Comparison of ENCODE assay signal across 9 cellular contexts in the genomic region with DNA sequence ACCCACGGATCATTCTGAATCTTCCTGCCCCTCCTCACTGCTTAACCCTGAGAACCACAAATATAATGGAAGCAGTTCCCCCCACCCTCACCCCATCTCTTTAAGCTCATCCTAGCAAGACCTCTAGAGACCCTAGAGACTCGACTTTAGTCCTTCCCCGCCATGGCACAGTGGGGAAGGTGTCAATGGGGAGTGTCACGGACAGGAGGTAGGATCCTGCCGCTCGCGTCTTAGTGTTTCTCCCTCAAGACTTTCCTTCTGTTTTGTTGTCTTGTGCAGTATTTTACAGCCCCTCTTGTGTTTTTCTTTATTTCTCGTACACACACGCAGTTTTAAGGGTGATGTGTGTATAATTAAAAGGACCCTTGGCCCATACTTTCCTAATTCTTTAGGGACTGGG. TPM values are rescaled to one million over a fixed set of nuclear protein-coding genes. Genes with fewer than 3 reads are reported as not detected.
DNase-seq lines count a peak whose midpoint lies in the region; ATAC-seq and TF ChIP-seq lines count a peak whose summit lies in the region.
"Had no signal": no experiment of that assay in that cellular context is flagged by ENCODE, and none has a peak within 500 bp of the region (broad histone marks: within the 10 kb centered on the region; RNA-seq: fewer than 3 reads in every experiment).

No MANE protein-coding gene starts in this region.

- H3K27me3 ChIP-seq in brain microvascular endothelial cell (replicated peaks) (no peaks in the 10 kb centered on the region), upper lobe of left lung (no peaks in the 10 kb centered on the region)

- peaks cover 19% of the 10 kb centered on the region for H3K36me3 Mint-ChIP-seq in activated naive CD4-positive, alpha-beta T cell treated with anti-CD3 and anti-CD28 coated beads, Interleukin-2, amount 50 U/mL, for 24 hours
- H3K36me3 Mint-ChIP-seq in mesothelial cell of epicardium, result peaks cover 12% of the 10 kb centered on the region

- no peak for TF ChIP-seq CTCF in brain microvascular endothelial cell (IDR thresholded peaks at IDR 0.05; ENCODE audit: low read depth, low read length, missing control alignments)
- no peak for TF ChIP-seq CTCF in mesothelial cell of epicardium (IDR thresholded peaks at IDR 0.05; ENCODE audit: unreplicated experiment)
- no peak for TF ChIP-seq CTCF in upper lobe of left lung (IDR thresholded peaks at IDR 0.05)

- peaks cover 29% of the 10 kb centered on the region for H3K4me1 Mint-ChIP-seq in activated naive CD4-positive, alpha-beta T cell treated with anti-CD3 and anti-CD28 coated beads, Interleukin-2, amount 50 U/mL, for 24 hours
- H3K4me1 Mint-ChIP-seq in mesothelial cell of epicardium, result peaks cover 12% of the 10 kb centered on the region

- 87% methylated on average over 9 of the region's 9 CpGs for WGBS in upper lobe of left lung, 2 donors

- TF ChIP-seq EP300 in upper lobe of left lung (IDR thresholded peaks at IDR 0.05), result no peak

- H3K9me3 Mint-ChIP-seq in activated naive CD4-positive, alpha-beta T cell treated with anti-CD3 and anti-CD28 coated beads, Interleukin-2, amount 50 U/mL, for 24 hours, result no peaks in the 10 kb centered on the region
- H3K9me3 Mint-ChIP-seq in mesothelial cell of epicardium, result no peaks in the 10 kb centered on the region

- H3K4me3 Mint-ChIP-seq in activated naive CD4-positive, alpha-beta T cell treated with anti-CD3 and anti-CD28 coated beads, Interleukin-2, amount 50 U/mL, for 24 hours, result peak overlapping the region; percentile 97
- H3K4me3 Mint-ChIP-seq in mesothelial cell of epicardium, result peak overlapping the region; percentile 94

- no peak for DNase-seq in activated naive CD4-positive, alpha-beta T cell treated with Interleukin-2 at 50 U/mL for 16 hours
- no peak for DNase-seq in brain microvascular endothelial cell
- DNase-seq in mesothelial cell of epicardium (ENCODE audit: low spot score in 2 of 2, unreplicated experiment in 2 of 2), result no peak
- no peak for DNase-seq in upper lobe of left lung
- no peak for DNase-seq in Ammon's horn (ENCODE audit: low spot score)
- no peak for DNase-seq in stimulated activated CD4-positive, alpha-beta T cell treated with anti-CD3 and anti-CD28 coated beads, Interleukin-12 subunit alpha, Interleukin-12 subunit beta, amount 100 ng/mL, for 4 hours

- H3K4me3 ChIP-seq in brain microvascular endothelial cell (ENCODE audit: low read depth, low read length) (peak overlapping the region; percentile 94), upper lobe of left lung (peak overlapping the region in 3 of 4 donors; percentile 45 to 62 (median 56))

- peaks cover 10% of the 10 kb centered on the region for H3K36me3 ChIP-seq in brain microvascular endothelial cell (replicated peaks)
- H3K36me3 ChIP-seq in upper lobe of left lung, result peaks cover 13 to 36% (median 27%) of the 10 kb centered on the region in 4 donors

- H3K27ac Mint-ChIP-seq in activated naive CD4-positive, alpha-beta T cell treated with anti-CD3 and anti-CD28 coated beads, Interleukin-2, amount 50 U/mL, for 24 hours, result peak overlapping the region; percentile 98
- H3K27ac Mint-ChIP-seq in mesothelial cell of epicardium, result peak overlapping the region; percentile 100

- no peaks in the 10 kb centered on the region for H3K27me3 Mint-ChIP-seq in activated naive CD4-positive, alpha-beta T cell treated with anti-CD3 and anti-CD28 coated beads, Interleukin-2, amount 50 U/mL, for 24 hours
- no peaks in the 10 kb centered on the region for H3K27me3 Mint-ChIP-seq in mesothelial cell of epicardium (ENCODE audit: low read depth)

- peaks cover 15 to 34% (median 19%) of the 10 kb centered on the region in 4 donors for H3K4me1 ChIP-seq in upper lobe of left lung

- in situ Hi-C loops in brain microvascular endothelial cell (cut with HindIII; ENCODE audit: low pct_ligation_motif_present, low sequenced_read_pairs), result no loop called here

- ATAC-seq in upper lobe of left lung (ENCODE audit: low FRiP score in 2 of 2) (no peak), HG03520 (IDR thresholded peaks at IDR 0.05; ENCODE audit: unreplicated experiment) (no peak)

- peak overlapping the region; percentile 98 for H3K27ac ChIP-seq in brain microvascular endothelial cell
- H3K27ac ChIP-seq in upper lobe of left lung, result peak overlapping the region; percentile 87 to 95 (median 93)

- TF ChIP-seq POLR2A in upper lobe of left lung (IDR thresholded peaks at IDR 0.05), result no peak

- H3K9me3 ChIP-seq in upper lobe of left lung, result no peaks in the 10 kb centered on the region
- H3K9me3 ChIP-seq: mucosa of descending colon had no signal

RNA-seq across cellular contexts. Expression of gene PMF1, which starts 0.7 kb away (rescaled TPM):
- total RNA-seq in mesothelial cell of epicardium (73.4 to 74.8 TPM (median 74.6 TPM) in 3 replicates), upper lobe of left lung (10 to 100 TPM; 46.1 to 88.2 (median 66.6) TPM)

RNA-seq across cellular contexts. Expression of gene SLC25A44, which starts 18.2 kb away (rescaled TPM):
- total RNA-seq in mesothelial cell of epicardium (15.4 to 18.7 TPM (median 18.4 TPM) in 3 replicates), upper lobe of left lung (10 to 100 TPM; 11.0 to 27.4 (median 21.1) TPM)

RNA-seq across cellular contexts. Expression of gene BGLAP, which starts 29.9 kb away (rescaled TPM):
- total RNA-seq in mesothelial cell of epicardium (5.8 to 7.3 TPM (median 6.8 TPM) in 3 replicates), upper lobe of left lung (10 to 100 TPM in 1 of 6 donors, 1 to 10 TPM in 3, under 1 TPM in 1, not detected in 1; 0.69 to 31.4 (median 1.9) TPM)

RNA-seq across cellular contexts. Expression of gene PAQR6, which starts 35.7 kb away (rescaled TPM):
- total RNA-seq in mesothelial cell of epicardium, result 30.1 to 32.0 TPM (median 30.7 TPM) in 3 replicates
- 10 to 100 TPM in 1 of 6 donors, 1 to 10 TPM in 5; 1.3 to 10.5 (median 2.9) TPM for total RNA-seq in upper lobe of left lung

RNA-seq across cellular contexts. Expression of gene SEMA4A, which starts 58.7 kb away (rescaled TPM):
- total RNA-seq in mesothelial cell of epicardium, result 18.7 to 21.0 TPM (median 19.8 TPM) in 3 replicates
- 10 to 100 TPM; 28.9 to 65.9 (median 33.5) TPM for total RNA-seq in upper lobe of left lung
